Comparison of ENCODE assay signal across 17 cellular contexts in the genomic region with DNA sequence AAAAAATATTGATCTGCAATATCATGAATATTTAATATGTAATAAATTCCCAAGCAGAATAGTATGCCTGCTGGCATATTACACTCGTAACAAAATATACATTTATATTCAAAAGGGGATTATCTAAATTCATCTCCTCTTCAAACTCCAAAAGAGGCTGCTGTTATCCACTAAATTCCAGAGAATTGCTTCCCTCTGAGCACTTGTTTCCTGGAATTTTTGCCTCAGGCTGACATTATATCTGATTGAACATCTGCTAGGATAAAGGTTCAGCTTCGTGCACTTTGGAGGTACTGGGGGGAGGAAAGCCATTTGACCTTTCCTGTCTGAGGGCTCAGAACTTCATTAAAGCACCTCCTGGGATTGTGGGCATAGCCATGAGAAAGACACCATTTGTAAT. TPM values are rescaled to one million over a fixed set of nuclear protein-coding genes. Genes with fewer than 3 reads are reported as not detected.
"Had no signal": no experiment of that assay in that cellular context is flagged by ENCODE, and none has a peak within 500 bp of the region (broad histone marks: within the 10 kb centered on the region; RNA-seq: fewer than 3 reads in every experiment).

No MANE protein-coding gene starts in this region.

- H3K4me1 ChIP-seq: parathyroid adenoma had no signal

- H3K9ac ChIP-seq: parathyroid adenoma had no signal

- H3K79me2 ChIP-seq: parathyroid adenoma had no signal

- H3K27me3 ChIP-seq: brain microvascular endothelial cell had no signal

- H3K27ac Mint-ChIP-seq: activated B cell treated with CpG ODN at 0.5 μM for 24 hours; activated naive CD4-positive, alpha-beta T cell treated with anti-CD3 and anti-CD28 coated beads, Interleukin-2, amount 50 U/mL, for 72 hours had no signal

- H3K36me3 ChIP-seq: brain microvascular endothelial cell, esophagus squamous epithelium, left lung, stomach, thoracic aorta had no signal

- ATAC-seq: activated naive CD4-positive, alpha-beta T cell treated with anti-CD3 and anti-CD28 coated beads, Interleukin-2, amount 50 U/mL, for 72 hours; left lung had no signal

- H3K9me3 ChIP-seq: esophagus squamous epithelium, left lung, stomach, thoracic aorta had no signal

- H3K4me3 ChIP-seq: esophagus squamous epithelium, left lung, stomach, thoracic aorta had no signal

- H2AFZ ChIP-seq: parathyroid adenoma had no signal

- H3K9me3 Mint-ChIP-seq: activated B cell treated with CpG ODN at 0.5 μM for 24 hours; activated naive CD4-positive, alpha-beta T cell treated with anti-CD3 and anti-CD28 coated beads, Interleukin-2, amount 50 U/mL, for 72 hours had no signal

- H3K4me3 Mint-ChIP-seq: activated B cell treated with CpG ODN at 0.5 μM for 24 hours had no signal

- DNase-seq: activated B cell treated with CpG ODN at 0.5 μM for 24 hours; activated CD4-positive, alpha-beta T cell treated with anti-CD3 and anti-CD28 coated beads, Interleukin-2, amount 50 U/mL, for 1 hour; amniotic stem cell; brain microvascular endothelial cell; esophagus squamous epithelium; foreskin fibroblast; head of caudate nucleus; left lung; stimulated activated CD4-positive, alpha-beta T cell treated with anti-CD3 and anti-CD28 coated beads, Interleukin-15, amount 100 ng/mL, for 24 hours; stomach; T-helper 2 cell had no signal

- H3K27ac ChIP-seq: brain microvascular endothelial cell, esophagus squamous epithelium, left lung, parathyroid adenoma, stomach, thoracic aorta had no signal

RNA-seq across cellular contexts. Expression of a gene that starts 4.3 kb away (rescaled TPM):
- total RNA-seq: activated B cell treated with CpG ODN at 0.5 μM for 24 hours; activated naive CD4-positive, alpha-beta T cell treated with anti-CD3 and anti-CD28 coated beads, Interleukin-2, amount 50 U/mL, for 72 hours; dermis microvascular lymphatic vessel endothelial cell; renal cortical epithelial cell had no signal
- polyA plus RNA-seq: keratinocyte had no signal
